ENCODE assay signal across 14 cellular contexts in the genomic region with DNA sequence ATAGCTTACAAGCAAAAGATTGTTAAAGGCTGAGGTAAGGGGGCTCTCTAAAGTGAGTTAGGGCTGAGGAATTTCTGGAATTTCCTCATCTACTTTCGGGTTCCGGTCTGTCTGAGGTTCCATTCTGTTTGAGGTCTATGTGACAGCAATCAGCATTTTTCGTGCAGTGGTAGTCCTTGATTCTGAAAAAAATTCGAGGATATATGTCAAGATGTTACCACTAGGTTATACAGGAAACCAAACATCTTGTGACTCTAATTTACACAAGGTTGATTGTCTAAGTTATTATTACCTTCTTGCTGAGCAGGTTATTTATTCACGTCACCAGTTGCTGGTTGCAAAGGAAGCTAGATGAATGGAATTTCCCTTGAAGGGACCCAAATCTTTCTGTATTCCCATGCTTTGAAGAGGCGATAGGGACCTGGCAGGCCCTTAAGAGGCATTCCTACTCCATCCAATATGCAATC.
A peak's percentile ranks its signal among the peaks of the same experiment; 100 is the strongest.
DNase-seq lines count a peak whose midpoint lies in the region; ATAC-seq and FAIRE-seq lines count a peak whose summit lies in the region.
"Had no signal": no experiment of that assay in that cellular context is flagged by ENCODE, and none has a peak within 500 bp of the region (broad histone marks: within the 10 kb centered on the region; RNA-seq: fewer than 3 reads in every experiment).

No MANE protein-coding gene starts in this region.

- DNase-seq in HS-5 (ENCODE audit: low read depth) (peak; percentile 57), amniotic epithelial cell (ENCODE audit: low read depth) (peak; percentile 48), iPS DF 4.7 (ENCODE audit: extremely low read depth, low spot score) (peak; percentile 68), urothelium cell line (ENCODE audit: low spot score) (peak; percentile 63), NCI-H1105 treated with DMSO at 0.1 percent for 48 hours (lab: John Stamatoyannopoulos, UW) (no peak)
- DNase-seq in stimulated activated naive B cell treated with anti-CD40 and anti-IgM and Interleukin-4, amounts not matched to agents 10 μg/mL and 1 μg/mL and 100 μg/mL, for 72 hours, result no peak
- DNase-seq: activated CD8-positive, alpha-beta memory T cell treated with anti-CD3 and anti-CD28 coated beads, Interleukin-2, amount 50 U/mL, for 48 hours; colonic mucosa; GDM1; left ventricle myocardium superior; NCI-H524; right lobe of liver; T-helper 2 cell had no signal

- no peak for ATAC-seq in stimulated activated naive B cell treated with anti-CD40 and anti-IgM and Interleukin-4, amounts not matched to agents 10 μg/mL and 1 μg/mL and 100 μg/mL, for 72 hours (replicated peaks)
- no peak for ATAC-seq in HG03095 (IDR thresholded peaks at IDR 0.05; ENCODE audit: unreplicated experiment)
- ATAC-seq: left ventricle myocardium superior had no signal

- H3K4me3 Mint-ChIP-seq in stimulated activated naive B cell treated with anti-CD40 and anti-IgM and Interleukin-4, amounts not matched to agents 10 μg/mL and 1 μg/mL and 100 μg/mL, for 72 hours, result no peak overlapping the region

- peaks cover under 1 to 6% of the 10 kb centered on the region in 2 donors for H3K4me1 Mint-ChIP-seq in stimulated activated naive B cell treated with anti-CD40 and anti-IgM and Interleukin-4, amounts not matched to agents 10 μg/mL and 1 μg/mL and 100 μg/mL, for 72 hours

- H3K27ac Mint-ChIP-seq in stimulated activated naive B cell treated with anti-CD40 and anti-IgM and Interleukin-4, amounts not matched to agents 10 μg/mL and 1 μg/mL and 100 μg/mL, for 72 hours, result no peak overlapping the region

- FAIRE-seq in urothelium cell line (lab: Jason Lieb, UNC), result no peak

- H3K9me3 Mint-ChIP-seq in stimulated activated naive B cell treated with anti-CD40 and anti-IgM and Interleukin-4, amounts not matched to agents 10 μg/mL and 1 μg/mL and 100 μg/mL, for 72 hours, result no peaks in the 10 kb centered on the region

- no peaks in the 10 kb centered on the region for H3K36me3 Mint-ChIP-seq in stimulated activated naive B cell treated with anti-CD40 and anti-IgM and Interleukin-4, amounts not matched to agents 10 μg/mL and 1 μg/mL and 100 μg/mL, for 72 hours

- H3K27me3 Mint-ChIP-seq in stimulated activated naive B cell treated with anti-CD40 and anti-IgM and Interleukin-4, amounts not matched to agents 10 μg/mL and 1 μg/mL and 100 μg/mL, for 72 hours, result no peaks in the 10 kb centered on the region

Comparison
In these comparisons a context has a peak if more than half of its experiments do, and no peak if none do; other contexts are left out.
1. DNase-seq: peak in HS-5 (single experiment), amniotic epithelial cell (single experiment), iPS DF 4.7 (single experiment) and urothelium cell line (single experiment); none in stimulated activated naive B cell treated with anti-CD40 and anti-IgM and Interleukin-4, amounts not matched to agents 10 μg/mL and 1 μg/mL and 100 μg/mL, for 72 hours (single experiment) and NCI-H1105 treated with DMSO at 0.1 percent for 48 hours (single experiment).